In genomic region chr15:68389936-68390790, GRCh38 we compare ENCODE assay signal across 10 cellular contexts. TPM values are rescaled to one million over a fixed set of nuclear protein-coding genes. Genes with fewer than 3 reads are reported as not detected.
DNase-seq lines count a peak whose midpoint lies in the region; ATAC-seq and TF ChIP-seq lines count a peak whose summit lies in the region.
"Had no signal": no experiment of that assay in that cellular context is flagged by ENCODE, and none has a peak within 500 bp of the region (broad histone marks: within the 10 kb centered on the region; RNA-seq: fewer than 3 reads in every experiment).

No MANE protein-coding gene starts in this region.

- TF ChIP-seq CTCF in endothelial cell (IDR thresholded peaks at IDR 0.05; ENCODE audit: unreplicated experiment): no peak

- H3K4me3 Mint-ChIP-seq in endothelial cell (ENCODE audit: unreplicated experiment): no peak overlapping the region
- H3K4me3 Mint-ChIP-seq: central memory CD8-positive, alpha-beta T cell had no signal

- no peak overlapping the region for H3K27ac Mint-ChIP-seq in endothelial cell (ENCODE audit: unreplicated experiment)

- intact Hi-C loops in posterior vena cava (cut with DNase I): no loop called here

- H3K27me3 Mint-ChIP-seq in endothelial cell (ENCODE audit: unreplicated experiment): no peaks in the 10 kb centered on the region
- H3K27me3 Mint-ChIP-seq: central memory CD8-positive, alpha-beta T cell had no signal

- peak; percentile 59 for ATAC-seq in GM18909 (IDR thresholded peaks at IDR 0.05; ENCODE audit: poor library complexity, unreplicated experiment)
- no peak for ATAC-seq in HG02852 (IDR thresholded peaks at IDR 0.05; ENCODE audit: unreplicated experiment)
- no peak for ATAC-seq in GM21367 (IDR thresholded peaks at IDR 0.05; ENCODE audit: unreplicated experiment)

- DNase-seq in HS-5 (ENCODE audit: low read depth) (peak; percentile 40), amniotic epithelial cell (ENCODE audit: low read depth) (peak; percentile 89), posterior vena cava (ENCODE audit: low spot score) (peak; percentile 64), NCI-H2171 treated with DMSO at 0.1 percent for 48 hours (lab: John Stamatoyannopoulos, UW) (no peak), endothelial cell (ENCODE audit: low spot score) (no peak)
- DNase-seq: RPMI8226 had no signal

- H3K36me3 Mint-ChIP-seq in endothelial cell (ENCODE audit: low read depth, unreplicated experiment): no peaks in the 10 kb centered on the region

- peaks cover 10% of the 10 kb centered on the region for H3K4me1 Mint-ChIP-seq in endothelial cell (ENCODE audit: unreplicated experiment)
- H3K4me1 Mint-ChIP-seq: central memory CD8-positive, alpha-beta T cell had no signal

- no peaks in the 10 kb centered on the region for H3K9me3 Mint-ChIP-seq in endothelial cell (ENCODE audit: unreplicated experiment)
- H3K9me3 Mint-ChIP-seq: central memory CD8-positive, alpha-beta T cell had no signal

RNA-seq across cellular contexts. Expression of gene ITGA11, which starts 41.8 kb away (rescaled TPM):
- 10 to 100 TPM; 23.1 to 62.5 TPM for total RNA-seq in posterior vena cava
- 0.28 TPM for total RNA-seq in endothelial cell (ENCODE audit: unreplicated experiment)

Comparison
In these comparisons a context has a peak if more than half of its experiments do, and no peak if none do; other contexts are left out.
1. DNase-seq: peak in HS-5 (single experiment), amniotic epithelial cell (single experiment) and posterior vena cava (single experiment); none in NCI-H2171 treated with DMSO at 0.1 percent for 48 hours (single experiment) and endothelial cell (single experiment).
2. RNA of gene ITGA11, which starts 41.8 kb away (total RNA-seq): 23.1 to 62.5 TPM in posterior vena cava; 0.28 TPM in endothelial cell (single experiment); every median in the first group is over 10 times any median in the second.